Comparison of ENCODE assay signal across 10 cellular contexts in genomic region chr16:77043076-77043475, GRCh38.
DNase-seq lines count a peak whose midpoint lies in the region; ATAC-seq and TF ChIP-seq lines count a peak whose summit lies in the region.
"Had no signal": no experiment of that assay in that cellular context is flagged by ENCODE, and none has a peak within 500 bp of the region (broad histone marks: within the 10 kb centered on the region; RNA-seq: fewer than 3 reads in every experiment).

No MANE protein-coding gene starts in this region.

- H3K4me1 ChIP-seq in adrenal gland (replicated peaks in 1 of 2) (no peaks in the 10 kb centered on the region), left lung (no peaks in the 10 kb centered on the region)

- H3K36me3 ChIP-seq in adrenal gland (replicated peaks in 1 of 2) (no peaks in the 10 kb centered on the region), neural cell (ENCODE audit: insufficient read depth, low read length) (no peaks in the 10 kb centered on the region), left lung (no peaks in the 10 kb centered on the region)

- H3K27ac ChIP-seq in adrenal gland (no peak overlapping the region), neural cell (ENCODE audit: low read length) (no peak overlapping the region), left lung (no peak overlapping the region)
- H3K27ac ChIP-seq: HL-60 had no signal

- no peak overlapping the region for H2AFZ ChIP-seq in neural cell (ENCODE audit: low read depth, low read length)

- TF ChIP-seq CTCF in GM12865 (IDR thresholded peaks at IDR 0.05; ENCODE audit: insufficient read depth, low read depth, low read length, missing control alignments) (peak; percentile 16), adrenal gland (IDR thresholded peaks at IDR 0.05) (peak in 5 of 6 experiments; percentile 14 to 46 (median 40)), neural cell (IDR thresholded peaks at IDR 0.05; ENCODE audit: poor library complexity, severe bottlenecking) (peak; percentile 45), left lung (IDR thresholded peaks at IDR 0.05) (no peak)

- ATAC-seq in left lung = no peak
- no peak for ATAC-seq in GM21619 (IDR thresholded peaks at IDR 0.05; ENCODE audit: unreplicated experiment)
- ATAC-seq in HG02623 (IDR thresholded peaks at IDR 0.05; ENCODE audit: unreplicated experiment) = no peak

- H3K27me3 ChIP-seq in adrenal gland (no peaks in the 10 kb centered on the region), neural cell (ENCODE audit: insufficient read depth, low read depth, low read length) (no peaks in the 10 kb centered on the region), left lung (no peaks in the 10 kb centered on the region)

- H3K4me3 ChIP-seq in GM12865 (ENCODE audit: low read depth, low read length) (no peak overlapping the region), adrenal gland (no peak overlapping the region), neural cell (ENCODE audit: low read length) (no peak overlapping the region), left lung (no peak overlapping the region)

- TF ChIP-seq POLR2A in adrenal gland (IDR thresholded peaks at IDR 0.05) = no peak

- DNase-seq in GM12865 (ENCODE audit: low read depth) (peak; percentile 9), NCI-H146 treated with DMSO at 0.1 percent for 48 hours (lab: John Stamatoyannopoulos, UW; ENCODE audit: unreplicated experiment) (peak; percentile 47), adrenal gland (peak in 2 of 7 donors; percentile 13 to 19), left lung (no peak), anterior cingulate cortex (lab: John Stamatoyannopoulos, UW) (no peak)
- DNase-seq: activated CD4-positive, alpha-beta T cell treated with anti-CD3 and anti-CD28 coated beads, Interleukin-2, amount 10 ng/mL, durations not matched to agents 24 days and 14 days had no signal

- TF ChIP-seq EP300 in neural cell (conservative IDR thresholded peaks at IDR 0.05; ENCODE audit: poor library complexity, severe bottlenecking) = no peak

- 77 to 93% (median 89%) methylated on average over 1 of the region's 1 CpG for WGBS in adrenal gland, 4 donors

- intact Hi-C loops in adrenal gland (cut with DNase I) = loop anchor here in 1 of 2 donors (10.0 kb wide), 1 partner anchor 188 kb away; no protein-coding TSS in a partner anchor
- intact Hi-C loops in left lung (cut with DNase I) = no loop called here

- H3K79me2 ChIP-seq in neural cell (replicated peaks; ENCODE audit: insufficient read depth, low read length) = no peaks in the 10 kb centered on the region

- no peaks in the 10 kb centered on the region for H3K9me2 ChIP-seq in neural cell (ENCODE audit: insufficient read depth, low read length)

- H3K9me3 ChIP-seq in adrenal gland (replicated peaks in 1 of 3) = no peaks in the 10 kb centered on the region
- no peaks in the 10 kb centered on the region for H3K9me3 ChIP-seq in neural cell (ENCODE audit: low read length)
- H3K9me3 ChIP-seq in left lung = no peaks in the 10 kb centered on the region

- no peak overlapping the region for H3K4me2 ChIP-seq in neural cell (ENCODE audit: low read length)

- H3K9ac ChIP-seq in neural cell (ENCODE audit: low read length) = no peak overlapping the region

- H4K20me1 ChIP-seq in neural cell (ENCODE audit: insufficient read depth) = no peaks in the 10 kb centered on the region

- TF ChIP-seq RAD21 in neural cell (conservative IDR thresholded peaks at IDR 0.05) = peak; percentile 47

- no peaks in the 10 kb centered on the region for H3F3A ChIP-seq in neural cell (ENCODE audit: insufficient read depth, low read length, poor library complexity, severe bottlenecking)

TF ChIP-seq in neural cell, 6 proteins besides CTCF, POLR2A, EP300 and RAD21:
- TF ChIP-seq TAF1 (IDR thresholded peaks at IDR 0.05; ENCODE audit: low read depth) = no peak
- TF ChIP-seq REST (IDR thresholded peaks at IDR 0.05; ENCODE audit: borderline replicate concordance) = no peak
- TF ChIP-seq MXI1 (conservative IDR thresholded peaks at IDR 0.05; ENCODE audit: poor library complexity, severe bottlenecking) = no peak
- peak; percentile 37 for TF ChIP-seq SMC3 (conservative IDR thresholded peaks at IDR 0.05; ENCODE audit: poor library complexity)

Comparison
In these comparisons a context has a peak if more than half of its experiments do, and no peak if none do; other contexts are left out.
1. DNase-seq: peak in GM12865 (single experiment) and NCI-H146 treated with DMSO at 0.1 percent for 48 hours (single experiment); none in left lung (0 of 2) and anterior cingulate cortex (0 of 58).
2. CTCF ChIP-seq: peak in GM12865 (single experiment), adrenal gland (5 of 6) and neural cell (single experiment); none in left lung (0 of 2).